ENCODE assay signal across 11 cellular contexts in genomic region chr6:52603000-52603795, GRCh38. TPM values are rescaled to one million over a fixed set of nuclear protein-coding genes. Genes with fewer than 3 reads are reported as not detected.
A peak's percentile ranks its signal among the peaks of the same experiment; 100 is the strongest.
DNase-seq lines count a peak whose midpoint lies in the region; ATAC-seq and TF ChIP-seq lines count a peak whose summit lies in the region.
"Had no signal": no experiment of that assay in that cellular context is flagged by ENCODE, and none has a peak within 500 bp of the region (broad histone marks: within the 10 kb centered on the region; RNA-seq: fewer than 3 reads in every experiment).

No MANE protein-coding gene starts in this region.

- H3K4me2 ChIP-seq in OCI-LY7 (ENCODE audit: low read length), result peak overlapping the region; percentile 49

- BruUV-seq in OCI-LY7 (replicated peaks; lab: Mats Ljungman, UMichigan), result no TSS peak

- POLR2A ChIA-PET in OCI-LY7 (lab: Charles Lee), result interaction anchor here (1.0 to 5.6 kb wide), 3 partner anchors 7 to 32 kb away, joined by 3 to 61 read pairs (median 5); no protein-coding TSS in a partner anchor

- H3K4me1 ChIP-seq in OCI-LY7 (ENCODE audit: insufficient read depth, low read length, poor library complexity, severe bottlenecking), result peaks cover 27% of the 10 kb centered on the region

- H3K79me2 ChIP-seq in OCI-LY7 (ENCODE audit: insufficient read depth, low read depth, low read length), result no peaks in the 10 kb centered on the region

- no peaks in the 10 kb centered on the region for H3K9me2 ChIP-seq in OCI-LY7 (ENCODE audit: insufficient read depth, low read length)

- no peaks in the 10 kb centered on the region for H3K36me3 ChIP-seq in OCI-LY7 (ENCODE audit: insufficient read depth, low read length)
- H3K36me3 ChIP-seq: neutrophil had no signal

- no peaks in the 10 kb centered on the region for H4K20me1 ChIP-seq in OCI-LY7 (ENCODE audit: insufficient read depth, low read length)

- H2AFZ ChIP-seq in OCI-LY7 (ENCODE audit: low read length), result peak overlapping the region; percentile 68

- H3K9me3 ChIP-seq in OCI-LY7 (ENCODE audit: low read length), result no peaks in the 10 kb centered on the region

- DNase-seq in OCI-LY7 (ENCODE audit: low spot score) (peak; percentile 42), epithelial cell of esophagus (ENCODE audit: low read depth) (peak; percentile 26), skeletal muscle cell (ENCODE audit: low read depth) (peak; percentile 85), GDM1 (lab: John Stamatoyannopoulos, UW) (no peak), GM19238 (ENCODE audit: insufficient read length, low spot score) (no peak), head of caudate nucleus (no peak)
- DNase-seq: caudate nucleus, NCI-H1694 had no signal

- peak overlapping the region; percentile 23 for H3K27ac ChIP-seq in OCI-LY7 (ENCODE audit: low read depth, low read length, poor library complexity, severe bottlenecking)
- H3K27ac ChIP-seq: neutrophil had no signal

- H3K4me3 ChIP-seq in OCI-LY7 (ENCODE audit: low read depth, low read length, poor library complexity, severe bottlenecking) (no peak overlapping the region), epithelial cell of esophagus (ENCODE audit: low read length) (no peak overlapping the region), skeletal muscle cell (ENCODE audit: low read depth, low read length) (no peak overlapping the region)

- peak; percentile 41 for ATAC-seq in GM18909 (IDR thresholded peaks at IDR 0.05; ENCODE audit: poor library complexity, unreplicated experiment)
- no peak for ATAC-seq in HG03139 (IDR thresholded peaks at IDR 0.05; ENCODE audit: unreplicated experiment)

- TF ChIP-seq CTCF in OCI-LY7 (conservative IDR thresholded peaks at IDR 0.05; ENCODE audit: low read length) (0 out of 2 replicates have a peak, but pooled peaks have one; percentile 19), epithelial cell of esophagus (IDR thresholded peaks at IDR 0.05; ENCODE audit: insufficient read depth, low read depth, low read length, missing control alignments) (no peak)

- CTCF ChIA-PET in OCI-LY7 (lab: Charles Lee; ENCODE audit: unreplicated experiment), result interaction anchor here (1.1 kb wide), 1 partner anchor 9 kb away, joined by 3 read pairs; no protein-coding TSS in a partner anchor

- intact Hi-C loops in OCI-LY7 (cut with micrococcal nuclease; ENCODE audit: unreplicated experiment) (no loop called here), head of caudate nucleus (cut with DNase I) (no loop called here)

RNA-seq across cellular contexts. Expression of gene TRAM2, which starts 26.3 kb away (rescaled TPM):
- total RNA-seq in OCI-LY7 (2014; rRNA removed; shearing (Covaris generic)), result 16.3 and 19.3 TPM in 2 replicates
- 34.9 and 38.2 TPM in 2 replicates for total RNA-seq in OCI-LY7 (2022)

Comparison
In these comparisons a context has a peak if more than half of its experiments do, and no peak if none do; other contexts are left out.
1. DNase-seq: peak in OCI-LY7 (single experiment), epithelial cell of esophagus (single experiment) and skeletal muscle cell (single experiment); none in GDM1 (single experiment), GM19238 (single experiment) and head of caudate nucleus (0 of 42).